In genomic region chr7:99040104-99040958, GRCh38 we compare ENCODE assay signal across 1 cellular context.
TF ChIP-seq lines count a peak whose summit lies in the region.

No MANE protein-coding gene starts in this region.

TF ChIP-seq in HEK293T, 16 proteins besides CTCF, POLR2A, EP300 and RAD21 (continued from another document):
- TF ChIP-seq FOXM1 (IDR thresholded peaks at IDR 0.05; ENCODE audit: borderline replicate concordance) (no peak), ARNT (IDR thresholded peaks at IDR 0.05) (no peak), TARDBP (IDR thresholded peaks at IDR 0.05) (no peak), BHLHE40 (IDR thresholded peaks at IDR 0.05; ENCODE audit: borderline replicate concordance) (no peak), CTBP1 (IDR thresholded peaks at IDR 0.05; ENCODE audit: borderline replicate concordance) (no peak), FOXK2 (IDR thresholded peaks at IDR 0.05) (no peak)
